Comparison of ENCODE assay signal across 1 cellular context in the genomic region with DNA sequence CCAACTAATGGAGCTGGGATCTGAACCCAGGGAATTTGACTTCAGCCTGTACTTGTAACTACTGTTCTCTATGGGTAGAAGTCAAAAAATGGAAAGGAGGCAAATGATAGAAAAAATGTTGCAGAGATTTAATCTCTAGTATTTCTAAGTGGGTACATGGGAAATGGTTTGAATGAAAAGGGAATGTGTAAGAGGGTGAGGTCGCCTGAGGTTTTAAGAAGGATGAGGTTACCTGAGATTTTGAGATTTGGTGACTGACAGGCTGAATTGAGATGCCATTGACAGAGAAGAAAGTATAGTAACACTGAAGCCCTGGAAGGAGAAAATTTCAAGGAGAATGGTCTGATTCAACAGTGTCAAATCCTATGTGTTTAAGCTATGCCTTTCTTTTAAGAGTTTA.
TF ChIP-seq lines count a peak whose summit lies in the region.

No MANE protein-coding gene starts in this region.

TF ChIP-seq in WTC11, 78 proteins besides CTCF, POLR2A, EP300 and RAD21:
- TF ChIP-seq RORB (CRISPR knock-in tag; IDR thresholded peaks at IDR 0.05) (no peak), ZNF396 (CRISPR knock-in tag; IDR thresholded peaks at IDR 0.05; ENCODE audit: borderline replicate concordance) (no peak)
